34 cellular contexts compared by ENCODE assay signal in genomic region chr17:29996458-29996857, GRCh38.
"Had no signal": no experiment of that assay in that cellular context is flagged by ENCODE, and none has a peak within 500 bp of the region (broad histone marks: within the 10 kb centered on the region; RNA-seq: fewer than 3 reads in every experiment).

No MANE protein-coding gene starts in this region.

- H3K4me3 ChIP-seq: MG63 had no signal

- DNase-seq: Karpas-422, Kasumi-1, MG63, MM.1S, MV-4-11, NCI-H1048, NCI-H1092, NCI-H1092 treated with DMSO at 0.1 percent for 48 hours, NCI-H1105, NCI-H1105 treated with DMSO at 0.1 percent for 48 hours, NCI-H1417, NCI-H1417 treated with DMSO at 0.1 percent for 48 hours, NCI-H1436, NCI-H1436 treated with DMSO at 0.1 percent for 48 hours, NCI-H146, NCI-H1694, NCI-H1694 treated with DMSO at 0.1 percent for 48 hours, NCI-H187, NCI-H187 treated with DMSO at 0.1 percent for 48 hours, NCI-H1930, NCI-H2029, NCI-H2029 treated with DMSO at 0.1 percent for 48 hours, NCI-H2081, NCI-H2081 treated with DMSO at 0.1 percent for 48 hours, NCI-H2107, NCI-H2171, NCI-H2171 treated with DMSO at 0.1 percent for 48 hours, NCI-H2227 treated with DMSO at 0.1 percent for 48 hours, NCI-H226, NCI-H345, NCI-H446, NCI-H446 treated with DMSO at 0.1 percent for 48 hours, NCI-H510A, NCI-H510A treated with DMSO at 0.1 percent for 48 hours had no signal

- H3K36me3 ChIP-seq: MG63 had no signal
